In genomic region chr19:47098608-47099007, GRCh38 we compare ENCODE assay signal across 1 cellular context.
TF ChIP-seq lines count a peak whose summit lies in the region.

No MANE protein-coding gene starts in this region.

TF ChIP-seq in GM23338, 12 proteins besides CTCF, POLR2A, EP300 and RAD21 (continued from another document):
- no peak for TF ChIP-seq REST (IDR thresholded peaks at IDR 0.05; ENCODE audit: unreplicated experiment)
- no peak for TF ChIP-seq JUNB (IDR thresholded peaks at IDR 0.05; ENCODE audit: unreplicated experiment)
- no peak for TF ChIP-seq STAT1 (IDR thresholded peaks at IDR 0.05; ENCODE audit: unreplicated experiment)
- no peak for TF ChIP-seq NANOG (IDR thresholded peaks at IDR 0.05; ENCODE audit: borderline replicate concordance)
- no peak for TF ChIP-seq ZNF114 (CRISPR knock-in tag; IDR thresholded peaks at IDR 0.05)
- TF ChIP-seq ETS1 (IDR thresholded peaks at IDR 0.05): no peak
